In genomic region chr6:169253745-169254238, GRCh38 we compare ENCODE assay signal across 10 cellular contexts. TPM values are rescaled to one million over a fixed set of nuclear protein-coding genes. Genes with fewer than 3 reads are reported as not detected.
A peak's percentile ranks its signal among the peaks of the same experiment; 100 is the strongest.
DNase-seq lines count a peak whose midpoint lies in the region; TF ChIP-seq lines count a peak whose summit lies in the region.
"Had no signal": no experiment of that assay in that cellular context is flagged by ENCODE, and none has a peak within 500 bp of the region (broad histone marks: within the 10 kb centered on the region; RNA-seq: fewer than 3 reads in every experiment).

Gene THBS2, minus strand, starts transcription at chr6:169253846. Its CDS starts 3,062 bp downstream, at chr6:169250784.

- intact Hi-C loops in thyroid gland (cut with DNase I): no loop called here

- TF ChIP-seq CTCF in epithelial cell of proximal tubule (conservative IDR thresholded peaks at IDR 0.05; ENCODE audit: low read depth, low read length) (no peak), thyroid gland (IDR thresholded peaks at IDR 0.05) (no peak)

- peaks cover 17% of the 10 kb centered on the region for H3K4me1 ChIP-seq in mesodermal cell (ENCODE audit: control insufficient read depth, insufficient read depth, low read length, poor library complexity, severe bottlenecking)
- peaks cover 8 to 17% of the 10 kb centered on the region in 2 donors for H3K4me1 ChIP-seq in thyroid gland

- H3K9me3 ChIP-seq in mesodermal cell (ENCODE audit: control insufficient read depth, low read length) (no peaks in the 10 kb centered on the region), thyroid gland (no peaks in the 10 kb centered on the region)

- no peaks in the 10 kb centered on the region for H3K36me3 ChIP-seq in mesodermal cell (ENCODE audit: control insufficient read depth, insufficient read depth, low read length)
- no peaks in the 10 kb centered on the region for H3K36me3 ChIP-seq in thyroid gland

- TF ChIP-seq POLR2A in thyroid gland (IDR thresholded peaks at IDR 0.05): no peak

- DNase-seq in NCI-H226 (peak; percentile 96), epithelial cell of proximal tubule (ENCODE audit: low read depth) (no peak), thyroid gland (peak; percentile 21 to 31), NCI-H2029 treated with DMSO at 0.1 percent for 48 hours (lab: John Stamatoyannopoulos, UW) (no peak), NCI-H1930 (lab: John Stamatoyannopoulos, UW) (no peak), NCI-H82 treated with DMSO at 0.1 percent for 48 hours (lab: John Stamatoyannopoulos, UW; ENCODE audit: unreplicated experiment) (no peak), activated gamma-delta T cell (lab: John Stamatoyannopoulos, UW) (no peak)

- H3K4me3 ChIP-seq in epithelial cell of proximal tubule (ENCODE audit: low read depth, low read length): peak within 1 kb of the TSS; percentile 56
- peak within 1 kb of the TSS; percentile 7 for H3K4me3 ChIP-seq in mesodermal cell (ENCODE audit: extremely low read depth, insufficient read depth, low read length, poor library complexity, severe bottlenecking)
- H3K4me3 ChIP-seq in thyroid gland (replicated peaks in 1 of 3): peak within 1 kb of the TSS in 1 of 3 donors; percentile 23

- H3K27ac ChIP-seq in mesodermal cell (ENCODE audit: low read depth, low read length, severe bottlenecking) (no peak within 1 kb of the TSS), thyroid gland (peak within 1 kb of the TSS in 2 of 3 donors; percentile 18 to 53)
- H3K27ac ChIP-seq: KMS-11 had no signal

- WGBS in mesodermal cell (ENCODE audit: insufficient coverage in 2 of 2), 2 experiments: 0 to 2% methylated on average over 10 to 16 of the region's 21 CpGs
- WGBS in thyroid gland, 2 donors: 8 to 10% methylated on average over 21 of the region's 21 CpGs

- no peaks in the 10 kb centered on the region for H3K27me3 ChIP-seq in thyroid gland

RNA-seq across cellular contexts. Expression of gene THBS2, which starts in this region (rescaled TPM):
- total RNA-seq in epithelial cell of proximal tubule (2.5 and 2.7 TPM in 2 replicates), thyroid gland (10 to 100 TPM; 12.0 to 74.7 (median 16.4) TPM)
- 1.8 TPM for polyA plus RNA-seq in mesodermal cell (2013, experiment 1 of 2)
- polyA plus RNA-seq in mesodermal cell (2013, experiment 2 of 2): 1.5 TPM
- total RNA-seq: endothelial cell of umbilical vein had no signal

Comparison
In these comparisons a context has a peak if more than half of its experiments do, and no peak if none do; other contexts are left out.
1. DNase-seq: peak in NCI-H226 (single experiment) and thyroid gland (2 of 2); none in epithelial cell of proximal tubule (single experiment), NCI-H2029 treated with DMSO at 0.1 percent for 48 hours (single experiment), NCI-H1930 (0 of 2), NCI-H82 treated with DMSO at 0.1 percent for 48 hours (single experiment) and activated gamma-delta T cell (single experiment).